Comparison of ENCODE assay signal across 15 cellular contexts in the genomic region with DNA sequence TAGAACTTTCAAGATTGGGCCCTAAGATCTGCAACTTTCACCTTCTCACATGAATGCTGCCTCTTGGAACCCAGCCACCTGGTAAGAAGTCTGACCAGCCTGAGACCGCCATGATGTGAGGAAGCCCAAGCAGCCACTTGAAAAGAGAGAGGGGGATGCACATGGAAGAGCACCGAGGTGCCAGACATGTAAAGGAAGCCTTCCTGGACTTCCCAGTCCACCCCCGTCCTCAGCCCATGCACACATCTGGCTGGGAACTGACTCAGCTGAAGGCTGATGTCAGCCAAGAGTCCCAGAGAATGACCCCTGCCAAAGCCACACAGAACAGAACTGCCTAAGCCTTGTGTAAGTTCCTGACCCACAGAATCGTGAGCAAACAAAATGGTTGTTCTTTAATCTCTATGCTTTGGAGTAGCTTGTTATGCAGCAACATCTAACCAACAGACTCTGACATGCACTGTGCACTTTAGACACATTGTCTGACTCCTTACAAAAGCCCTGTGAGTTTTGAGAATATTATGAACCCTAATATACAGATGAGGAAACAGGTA.
"Had no signal": no experiment of that assay in that cellular context is flagged by ENCODE, and none has a peak within 500 bp of the region (broad histone marks: within the 10 kb centered on the region; RNA-seq: fewer than 3 reads in every experiment).

No MANE protein-coding gene starts in this region.

- H3K27me3 ChIP-seq: colonic mucosa, right atrium auricular region, thyroid gland, uterus had no signal

- H3K4me3 ChIP-seq: colonic mucosa, lung, right atrium auricular region, skin epidermis, thyroid gland, uterus had no signal

- ATAC-seq: left colon, natural killer cell had no signal

- H3K9me3 ChIP-seq: colonic mucosa, thyroid gland, uterus had no signal

- H3K36me3 ChIP-seq: colonic mucosa, right atrium auricular region, thyroid gland, uterus had no signal

- H3K4me1 ChIP-seq: colonic mucosa, right atrium auricular region, thyroid gland, uterus had no signal

- DNase-seq: activated CD4-positive, alpha-beta memory T cell treated with anti-CD3 and anti-CD28 coated beads for 36 hours; activated CD4-positive, alpha-beta T cell treated with anti-CD3 and anti-CD28 coated beads for 1 hour; activated gamma-delta T cell; activated naive CD8-positive, alpha-beta T cell treated with anti-CD3 and anti-CD28 coated beads, Interleukin-2, amount 10 ng/mL, durations not matched to agents 7 days and 5 days; activated T-cell treated with anti-CD3 and anti-CD28 coated beads, Interleukin-2, amount 50 U/mL, for 48 hours; colonic mucosa; effector CD8-positive, alpha-beta T cell; left colon; natural killer cell; nucleus accumbens; thyroid gland; uterus had no signal

- H3K27ac ChIP-seq: colonic mucosa, right atrium auricular region, skin epidermis, thyroid gland, uterus had no signal
